ENCODE assay signal across 29 cellular contexts in genomic region chr13:77373541-77373940, GRCh38.
"Had no signal": no experiment of that assay in that cellular context is flagged by ENCODE, and none has a peak within 500 bp of the region (broad histone marks: within the 10 kb centered on the region; RNA-seq: fewer than 3 reads in every experiment).

No MANE protein-coding gene starts in this region.

- H3K9me3 ChIP-seq: gastrocnemius medialis, heart left ventricle had no signal

- H3K4me3 ChIP-seq: coronary artery, dorsolateral prefrontal cortex, esophagus muscularis mucosa, gastrocnemius medialis, heart left ventricle had no signal

- DNase-seq: activated B cell treated with CpG ODN at 0.5 μM for 24 hours; activated CD4-positive, alpha-beta T cell treated with anti-CD3 and anti-CD28 coated beads for 48 hours; activated CD4-positive, alpha-beta T cell treated with anti-CD3 and anti-CD28 coated beads, Interleukin-2, amount 50 U/mL, for 1 hour; activated CD4-positive, alpha-beta T cell treated with anti-CD3 and anti-CD28 coated beads, Interleukin-2, amount 50 U/mL, for 48 hours; activated CD8-positive, alpha-beta memory T cell treated with anti-CD3 and anti-CD28 coated beads for 24 hours; activated CD8-positive, alpha-beta T cell treated with anti-CD3 and anti-CD28 coated beads for 36 hours; activated effector memory CD4-positive, alpha-beta T cell treated with Interleukin-2 at 50 U/mL for 16 hours; activated gamma-delta T cell treated with Interleukin-2 at 50 U/mL for 16 hours; activated naive CD4-positive, alpha-beta T cell treated with anti-CD3 and anti-CD28 coated beads, Interleukin-2, amount 50 U/mL, for 16 hours; activated naive CD4-positive, alpha-beta T cell treated with Interleukin-2 at 50 U/mL for 16 hours; activated T-cell treated with anti-CD3 and anti-CD28 coated beads, Interleukin-2, amount 50 U/mL, for 4 hours; amniotic stem cell; brain microvascular endothelial cell; dorsolateral prefrontal cortex; effector memory CD4-positive, alpha-beta T cell; endodermal cell; erythroblast; foreskin keratinocyte; gastrocnemius medialis; glutamatergic neuron; heart left ventricle; T1000; WERI-Rb-1 had no signal

- H3K4me1 ChIP-seq: esophagus muscularis mucosa, foreskin keratinocyte, gastrocnemius medialis, heart left ventricle had no signal

- H3K27ac ChIP-seq: brain microvascular endothelial cell, coronary artery, esophagus muscularis mucosa, foreskin keratinocyte, gastrocnemius medialis, heart left ventricle, WERI-Rb-1 had no signal

- H3K27me3 ChIP-seq: brain microvascular endothelial cell, dorsolateral prefrontal cortex, esophagus muscularis mucosa, foreskin keratinocyte, gastrocnemius medialis, heart left ventricle had no signal

- H3K36me3 ChIP-seq: brain microvascular endothelial cell, esophagus muscularis mucosa, gastrocnemius medialis, heart left ventricle, WERI-Rb-1 had no signal

- FAIRE-seq: astrocyte, bronchial epithelial cell had no signal

- ATAC-seq: activated CD4-positive, CD25-positive, alpha-beta regulatory T cell treated with anti-CD3 and anti-CD28 coated beads, Interleukin-2, amount 50 U/mL, for 24 hours; activated CD8-positive, alpha-beta T cell treated with anti-CD3 and anti-CD28 coated beads for 36 hours; activated T-cell treated with anti-CD3 and anti-CD28 coated beads, Interleukin-2, amount 50 U/mL, for 4 hours; activated T-helper 17 cell treated with anti-CD3 and anti-CD28 coated beads, Interleukin-2, amount 50 U/mL, for 72 hours; foreskin keratinocyte; gastrocnemius medialis; heart left ventricle had no signal
